ENCODE assay signal across 28 cellular contexts in the genomic region with DNA sequence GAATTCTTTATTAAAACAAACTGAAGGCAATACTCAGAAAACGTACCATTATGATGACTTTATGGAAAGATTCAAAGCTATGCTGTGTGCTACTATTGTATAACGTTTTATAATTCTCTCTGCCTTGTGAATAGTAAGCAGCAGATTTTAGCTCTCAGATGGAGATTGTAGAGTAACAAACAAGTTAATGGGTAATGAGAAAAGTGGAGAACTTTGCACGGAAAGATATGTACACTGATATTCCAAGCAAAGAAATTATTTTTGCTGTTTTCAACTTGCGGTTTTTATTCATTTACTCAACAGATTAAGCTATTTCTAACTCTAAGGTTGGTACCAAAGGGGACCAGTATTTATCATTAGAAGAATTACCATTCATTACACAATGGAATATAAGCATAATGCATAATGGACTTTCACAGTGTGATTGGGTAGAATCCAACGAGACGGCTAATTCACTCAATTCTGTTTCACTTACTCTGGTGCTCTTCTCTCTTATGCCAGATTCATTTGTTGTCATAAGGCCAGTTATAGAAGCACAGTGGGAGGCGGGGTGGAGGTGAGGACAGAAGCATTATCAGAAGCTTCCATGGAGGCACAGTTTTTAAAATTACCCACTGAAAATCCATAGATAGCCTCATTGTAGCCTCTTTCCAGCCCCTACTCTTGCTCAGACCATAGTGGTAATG. TPM values are rescaled to one million over a fixed set of nuclear protein-coding genes. Genes with fewer than 3 reads are reported as not detected.
DNase-seq lines count a peak whose midpoint lies in the region; ATAC-seq, FAIRE-seq and TF ChIP-seq lines count a peak whose summit lies in the region.
"Had no signal": no experiment of that assay in that cellular context is flagged by ENCODE, and none has a peak within 500 bp of the region (broad histone marks: within the 10 kb centered on the region; RNA-seq: fewer than 3 reads in every experiment).

No MANE protein-coding gene starts in this region.

- no peaks in the 10 kb centered on the region for H3K9me1 ChIP-seq in K562 (ENCODE audit: control insufficient read depth, insufficient read depth, low read length)

- H3K9ac ChIP-seq in K562 (ENCODE audit: insufficient read depth in 1 of 2, low read depth in 2 of 2, low read length in 2 of 2) (no peak overlapping the region), smooth muscle cell (ENCODE audit: low read depth) (no peak overlapping the region)
- H3K9ac ChIP-seq: BLaER1 had no signal

- TF ChIP-seq RAD21 in K562 (CRISPR knock-in tag; conservative IDR thresholded peaks at IDR 0.05 in 1 of 2, IDR thresholded peaks at IDR 0.05 in 1 of 2), result no peak

- WGBS in K562 (ENCODE audit: insufficient coverage, low coverage, missing lambda C conversion rate), result 21% methylated on average over 7 of the region's 7 CpGs
- 16 to 68% (median 38%) methylated on average over 7 of the region's 7 CpGs for WGBS in small intestine, 3 donors
- WGBS in smooth muscle cell (ENCODE audit: low lambda C conversion rate), result 95% methylated on average over 7 of the region's 7 CpGs
- WGBS in testis, 2 donors, result 85 to 88% methylated on average over 7 of the region's 7 CpGs

- H3K4me1 ChIP-seq in K562 (replicated peaks in 1 of 2; ENCODE audit: control insufficient read depth in 2 of 2, insufficient read depth in 2 of 2, low read length in 2 of 2) (peaks cover 0 to 16% of the 10 kb centered on the region in 2 experiments; a peak in 2 of 5 replicates), small intestine (ENCODE audit: control insufficient read depth in 2 of 2, insufficient read depth in 1 of 2, low read depth in 1 of 2, low read length in 1 of 2) (peaks cover 0 to 2% of the 10 kb centered on the region in 2 donors), smooth muscle cell (ENCODE audit: low read depth) (no peaks in the 10 kb centered on the region), testis (no peaks in the 10 kb centered on the region)
- H3K4me1 ChIP-seq: BLaER1, breast epithelium, gastroesophageal sphincter had no signal

- in situ Hi-C loops in K562 (cut with MboI), result no loop called here

- POLR2A ChIA-PET in K562 (lab: Yijun Ruan, JAX), result interaction anchor here (1.0 to 1.6 kb wide), 2 partner anchors 9 to 202 kb away, joined by 3 to 7 read pairs; no protein-coding TSS in a partner anchor

- H3K4me2 ChIP-seq in K562 (ENCODE audit: insufficient read depth, low read length), result peak overlapping the region; percentile 30; the same call in 1 of the 2 replicates
- no peak overlapping the region for H3K4me2 ChIP-seq in smooth muscle cell
- H3K4me2 ChIP-seq: BLaER1 had no signal

- DNase-seq in NCI-H1930 (lab: John Stamatoyannopoulos, UW) (peak; percentile 42 to 63), K562 (ENCODE audit: extremely low read depth in 1 of 4, low spot score in 3 of 4) (peak in 2 of 4 experiments; percentile 36 to 56), left lobe of liver (ENCODE audit: low spot score) (peak; percentile 66), small intestine (peak; percentile 61), smooth muscle cell (lab: John Stamatoyannopoulos, UW; ENCODE audit: unreplicated experiment) (no peak), NCI-H748 treated with DMSO at 0.1 percent for 48 hours (lab: John Stamatoyannopoulos, UW) (no peak), testis (no peak)
- DNase-seq in stimulated activated CD4-positive, alpha-beta T cell treated with anti-CD3 and anti-CD28 coated beads, Interleukin-4, amount 100 ng/mL, for 4 hours, result no peak
- DNase-seq: activated CD4-positive, alpha-beta T cell treated with anti-CD3 and anti-CD28 coated beads for 48 hours; activated CD8-positive, alpha-beta memory T cell treated with anti-CD3 and anti-CD28 coated beads for 24 hours; activated T-cell treated with anti-CD3 and anti-CD28 coated beads for 4 hours; COR-L47; DMS79; GOT3; HFFc6; left colon; NCI-H1092 treated with DMSO at 0.1 percent for 48 hours; NCI-H187 treated with DMSO at 0.1 percent for 48 hours; ovary; SHP77 treated with DMSO at 0.1 percent for 48 hours; stimulated activated naive CD8-positive, alpha-beta T cell treated with anti-CD3 and anti-CD28 coated beads, Interleukin-15, amount 100 ng/mL, for 72 hours; trophoblast cell had no signal

- TF ChIP-seq POLR2A in K562 (conservative IDR thresholded peaks at IDR 0.05) (no peak), testis (IDR thresholded peaks at IDR 0.05) (no peak)

- no peaks in the 10 kb centered on the region for H3K9me3 ChIP-seq in K562 (replicated peaks; ENCODE audit: control insufficient read depth, insufficient read depth, low read depth, low read length)
- H3K9me3 ChIP-seq in small intestine (ENCODE audit: control insufficient read depth, low read depth), result no peaks in the 10 kb centered on the region
- no peaks in the 10 kb centered on the region for H3K9me3 ChIP-seq in smooth muscle cell (replicated peaks; ENCODE audit: low read depth)
- no peaks in the 10 kb centered on the region for H3K9me3 ChIP-seq in testis
- H3K9me3 ChIP-seq: BLaER1, breast epithelium, gastroesophageal sphincter, ovary had no signal

- intact Hi-C loops in K562 (cut with micrococcal nuclease), result no loop called here
- intact Hi-C loops in testis (cut with DNase I; ENCODE audit: low total_unique reads), result no loop called here

- H2AFZ ChIP-seq in K562 (ENCODE audit: low read depth, low read length), result no peak overlapping the region
- H2AFZ ChIP-seq in smooth muscle cell (ENCODE audit: low read depth), result no peak overlapping the region

- H4K20me1 ChIP-seq in K562 (replicated peaks; ENCODE audit: control insufficient read depth, insufficient read depth, low read length) (no peaks in the 10 kb centered on the region), smooth muscle cell (ENCODE audit: low read depth) (no peaks in the 10 kb centered on the region)
- H4K20me1 ChIP-seq: BLaER1 had no signal

- no peaks in the 10 kb centered on the region for H3F3A ChIP-seq in smooth muscle cell (ENCODE audit: low read depth)

- no peak; the same call in 1 of the 2 replicates for TF ChIP-seq EP300 in K562 (IDR thresholded peaks at IDR 0.05; ENCODE audit: low read length)

- TF ChIP-seq CTCF in K562 (IDR thresholded peaks at IDR 0.05 in 2 of 3, conservative IDR thresholded peaks at IDR 0.05 in 1 of 3; ENCODE audit: insufficient read depth in 2 of 3, low read depth in 1 of 3, low read length in 3 of 3) (no peak), smooth muscle cell (IDR thresholded peaks at IDR 0.05; ENCODE audit: borderline replicate concordance, insufficient read depth, poor library complexity, severe bottlenecking) (no peak), testis (IDR thresholded peaks at IDR 0.05) (no peak)

- H3K27ac ChIP-seq in K562 (ENCODE audit: extremely low read depth, low read depth, low read length) (no peak overlapping the region), small intestine (ENCODE audit: low read depth in 1 of 2, low read length in 1 of 2) (peak overlapping the region in 1 of 2 donors; percentile 74), smooth muscle cell (ENCODE audit: low read depth) (no peak overlapping the region), testis (no peak overlapping the region)
- H3K27ac ChIP-seq: BLaER1, breast epithelium, gastroesophageal sphincter, ovary had no signal

- no peaks in the 10 kb centered on the region for H3K36me3 ChIP-seq in K562 (ENCODE audit: control insufficient read depth, insufficient read depth, low read length)
- H3K36me3 ChIP-seq in small intestine (ENCODE audit: control insufficient read depth in 2 of 2, insufficient read depth in 2 of 2, low read length in 2 of 2), result no peaks in the 10 kb centered on the region
- H3K36me3 ChIP-seq in smooth muscle cell (ENCODE audit: low read depth), result no peaks in the 10 kb centered on the region
- no peaks in the 10 kb centered on the region for H3K36me3 ChIP-seq in testis (ENCODE audit: low read depth, missing control alignments)
- H3K36me3 ChIP-seq: BLaER1, breast epithelium, gastroesophageal sphincter, ovary had no signal

- no peak for FAIRE-seq in K562 (lab: Jason Lieb, UNC)
- FAIRE-seq in small intestine (lab: Jason Lieb, UNC), result no peak
- FAIRE-seq: endothelial cell of umbilical vein, G401.6, RCC 7860 had no signal

- H3K4me3 ChIP-seq in K562 (no peak overlapping the region), small intestine (ENCODE audit: low read depth in 1 of 2, low read length in 2 of 2) (no peak overlapping the region), smooth muscle cell (no peak overlapping the region), testis (no peak overlapping the region)
- H3K4me3 ChIP-seq: BLaER1, breast epithelium, gastroesophageal sphincter, ovary had no signal

- CTCF ChIA-PET in K562 (lab: Yijun Ruan, JAX; ENCODE audit: low intra/inter-chr PET ratio), result no interaction called here

- H3K79me2 ChIP-seq in K562 (ENCODE audit: control insufficient read depth, insufficient read depth, low read length), result no peaks in the 10 kb centered on the region
- no peaks in the 10 kb centered on the region for H3K79me2 ChIP-seq in smooth muscle cell (ENCODE audit: low read depth)

- ATAC-seq in K562, result peak; percentile 67
- peak; percentile 80 for ATAC-seq in left lobe of liver
- ATAC-seq: gastroesophageal sphincter; left colon; stimulated activated naive CD8-positive, alpha-beta T cell treated with anti-CD3 and anti-CD28 coated beads, Interleukin-15, amount 100 ng/mL, for 72 hours had no signal

- no TSS peak for BruUV-seq in K562 (replicated peaks; lab: Mats Ljungman, UMichigan)

- H3K27me3 ChIP-seq in K562 (ENCODE audit: control insufficient read depth in 2 of 2, insufficient read depth in 2 of 2, low read length in 2 of 2) (no peaks in the 10 kb centered on the region), small intestine (ENCODE audit: control insufficient read depth in 2 of 2, insufficient read depth in 2 of 2, low read length in 2 of 2) (no peaks in the 10 kb centered on the region), smooth muscle cell (ENCODE audit: low read depth) (no peaks in the 10 kb centered on the region), testis (no peaks in the 10 kb centered on the region)
- H3K27me3 ChIP-seq: BLaER1, breast epithelium, gastroesophageal sphincter, ovary had no signal

RNA-seq across cellular contexts. Expression of gene ATP1B1, which starts 38.6 kb away (rescaled TPM):
- total RNA-seq in K562 (2011; cell fraction: chromatin; rRNA removed; ENCODE audit: low replicate concordance), result 1.2 and 1.7 TPM in 2 replicates
- 1.3 and 2.3 TPM in 2 replicates for total RNA-seq in K562 (2011; cell fraction: nucleolus; rRNA removed)
- total RNA-seq in K562 (2011; cell fraction: nucleoplasm; rRNA removed), result 2.4 and 2.6 TPM in 2 replicates
- 0.98 and 2.5 TPM in 2 replicates for total RNA-seq in K562 (2014; rRNA removed)
- 1.6 and 1.8 TPM in 2 replicates for total RNA-seq in K562 (2014; rRNA removed; fragmentation: Illumina TruSeq; extraction: Trizol)
- total RNA-seq in K562 (2015; rRNA removed; fragmentation: Illumina TruSeq; extraction: Trizol), result 1.9 and 2.1 TPM in 2 replicates
- total RNA-seq in K562 (2021), result 3.0 TPM in 2 replicates
- polyA plus RNA-seq in K562 (2011; rRNA removed), result 1.5 and 1.7 TPM in 2 replicates
- polyA plus RNA-seq in K562 (2011; cell fraction: cytosol; rRNA removed), result 0.49 and 0.72 TPM in 2 replicates
- polyA plus RNA-seq in K562 (2011; cell fraction: nucleus; rRNA removed), result 0.43 and 0.45 TPM in 2 replicates
- 2.1 and 3.7 TPM in 2 replicates for polyA plus RNA-seq in K562 (2012)
- polyA plus RNA-seq in K562 (2014; fragmentation: Illumina TruSeq; extraction: Trizol), result 1.5 and 1.6 TPM in 2 replicates
- 1 to 10 TPM in 1 of 2 experiments, under 1 TPM in 1; 0.76 to 1.1 TPM for polyA plus RNA-seq in K562 (2014; fragmentation: Nextera tagmentation; extraction: Ambion mirVana)
- 1.9 and 2.4 TPM in 2 replicates for polyA plus RNA-seq in K562 (2014; rRNA removed)
- polyA minus RNA-seq in K562 (2011; rRNA and poly(A)+ RNA removed), result 2.3 and 2.8 TPM in 2 replicates
- 2.3 and 3.0 TPM in 2 replicates for polyA minus RNA-seq in K562 (2011; cell fraction: cytosol; rRNA and poly(A)+ RNA removed)
- polyA minus RNA-seq in K562 (2011; cell fraction: nucleus; rRNA and poly(A)+ RNA removed), result 0.94 and 1.00 TPM in 2 replicates
- 70.3 TPM for total RNA-seq in left lobe of liver
- 100 to 1,000 TPM; 216 to 240 (median 238) TPM for polyA plus RNA-seq in small intestine
- total RNA-seq in smooth muscle cell, result 347 and 400 TPM in 2 replicates
- 140 and 144 TPM in 2 replicates for polyA plus RNA-seq in smooth muscle cell
- 100 to 1,000 TPM; 131 to 160 TPM for total RNA-seq in testis
- polyA plus RNA-seq in testis (ENCODE audit: insufficient read depth, low read depth, low replicate concordance), result 98.3 TPM

Comparison
In these comparisons a context has a peak if more than half of its experiments do, and no peak if none do; other contexts are left out.
1. DNase-seq: peak in NCI-H1930 (2 of 2), left lobe of liver (single experiment) and small intestine (single experiment); none in stimulated activated CD4-positive, alpha-beta T cell treated with anti-CD3 and anti-CD28 coated beads, Interleukin-4, amount 100 ng/mL, for 4 hours (0 of 2), smooth muscle cell (single experiment), NCI-H748 treated with DMSO at 0.1 percent for 48 hours (single experiment) and testis (single experiment).
2. RNA of gene ATP1B1, which starts 38.6 kb away (total RNA-seq): 347 to 400 TPM in smooth muscle cell, 131 to 160 TPM in testis and 70.3 TPM in left lobe of liver (single experiment); 0.98 to 3.0 TPM in K562; every median in the first group is over 10 times any median in the second.